ENCODE assay signal across 6 cellular contexts in the genomic region with DNA sequence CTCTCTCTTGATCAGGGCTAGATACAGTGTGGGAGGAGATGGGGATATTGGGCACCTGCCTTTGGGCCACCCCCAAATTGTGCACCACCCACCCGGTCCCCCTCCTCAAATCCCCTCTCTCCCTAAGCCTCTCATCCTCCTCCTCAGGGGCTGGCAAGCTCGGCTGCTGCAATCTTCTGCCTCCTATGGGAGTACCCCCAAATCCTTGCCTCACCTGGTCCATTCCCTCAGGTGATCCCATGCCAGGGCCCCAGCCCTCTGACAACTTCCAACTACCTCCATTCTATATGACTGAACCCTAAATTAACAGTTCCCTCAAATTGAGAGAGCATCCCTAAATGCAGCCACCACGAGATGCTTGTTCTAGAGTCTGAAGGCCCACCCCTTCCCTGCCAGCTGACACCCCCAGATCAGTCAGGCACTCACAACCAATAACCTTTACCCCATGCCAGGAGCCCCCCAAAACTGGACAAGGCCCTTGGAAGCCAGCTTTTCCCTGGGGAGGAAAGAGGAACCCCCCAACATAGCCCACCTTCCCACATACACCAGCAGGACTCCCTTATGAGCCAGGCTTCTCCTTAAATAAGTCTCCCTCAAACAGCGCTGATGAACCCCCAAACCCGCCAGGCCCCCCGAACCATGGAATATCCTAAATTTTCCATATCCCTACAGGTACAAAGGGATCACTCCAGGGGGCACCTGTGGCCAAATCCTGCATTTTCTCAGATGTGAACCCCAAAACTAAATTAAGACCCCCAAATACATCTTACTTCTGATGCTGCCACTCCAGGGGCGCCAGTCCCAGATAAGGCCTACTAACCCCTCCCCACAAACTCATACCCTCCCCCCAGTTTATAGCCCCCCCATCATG. TPM values are rescaled to one million over a fixed set of nuclear protein-coding genes. Genes with fewer than 3 reads are reported as not detected.
DNase-seq lines count a peak whose midpoint lies in the region; ATAC-seq and TF ChIP-seq lines count a peak whose summit lies in the region.

No MANE protein-coding gene starts in this region.

- peaks cover 44% of the 10 kb centered on the region for H3K4me1 ChIP-seq in OCI-LY3 (ENCODE audit: low read length)
- peaks cover 16% of the 10 kb centered on the region for H3K4me1 ChIP-seq in endodermal cell (ENCODE audit: control insufficient read depth, insufficient read depth, low read length)

- H3K27me3 Mint-ChIP-seq in endodermal cell (ENCODE audit: insufficient read depth), result peaks cover 4% of the 10 kb centered on the region

- no peaks in the 10 kb centered on the region for H4K20me1 ChIP-seq in OCI-LY3 (ENCODE audit: insufficient read depth, low read length)

- peaks cover 55% of the 10 kb centered on the region for H3K4me1 Mint-ChIP-seq in endodermal cell

- H3K4me2 ChIP-seq in OCI-LY3 (ENCODE audit: low read length), result peak overlapping the region; percentile 94

- no peak overlapping the region for H3K27ac ChIP-seq in OCI-LY3 (ENCODE audit: low read length)
- H3K27ac ChIP-seq in endodermal cell (ENCODE audit: low read depth, low read length), result peak overlapping the region; percentile 64
- H3K27ac ChIP-seq in skin epidermis, result peak overlapping the region in 20 of 21 experiments; percentile 8 to 97 (median 74)

- no peak for ATAC-seq in GM18519 (IDR thresholded peaks at IDR 0.05; ENCODE audit: low FRiP score, unreplicated experiment)
- ATAC-seq in HG03159 (IDR thresholded peaks at IDR 0.05; ENCODE audit: unreplicated experiment), result no peak

- H3K9me3 Mint-ChIP-seq in endodermal cell, result no peaks in the 10 kb centered on the region

- WGBS in endodermal cell (ENCODE audit: insufficient coverage in 1 of 2, insufficient read length in 1 of 2), 2 experiments, result 24 to 60% methylated on average over 1 to 7 of the region's 7 CpGs

- peaks cover 5% of the 10 kb centered on the region for H3K36me3 Mint-ChIP-seq in endodermal cell (ENCODE audit: low read depth)

- H3K9me3 ChIP-seq in OCI-LY3 (ENCODE audit: insufficient read depth, low read length), result no peaks in the 10 kb centered on the region
- H3K9me3 ChIP-seq in endodermal cell (ENCODE audit: control insufficient read depth, low read length), result no peaks in the 10 kb centered on the region

- no peaks in the 10 kb centered on the region for H3K27me3 ChIP-seq in OCI-LY3 (ENCODE audit: low read depth, low read length)
- no peaks in the 10 kb centered on the region for H3K27me3 ChIP-seq in endodermal cell (ENCODE audit: control insufficient read depth, insufficient read depth, low read length, poor library complexity, severe bottlenecking)

- peak overlapping the region; percentile 65; the same call in 1 of the 2 replicates for H3K9ac ChIP-seq in OCI-LY3 (ENCODE audit: low read length)
- H3K9ac ChIP-seq in endodermal cell (ENCODE audit: extremely low read depth, low read length, poor library complexity, severe bottlenecking), result no peak overlapping the region

- H3K79me2 ChIP-seq in OCI-LY3 (ENCODE audit: low read length), result 0 out of 2 replicates have a peak, but pooled peaks cover 4% of the 10 kb centered on the region

- H3K4me3 ChIP-seq in OCI-LY3 (ENCODE audit: low read length) (peak overlapping the region; percentile 79), endodermal cell (ENCODE audit: low read length) (peak overlapping the region; percentile 78), skin epidermis (peak overlapping the region; percentile 24 to 40 (median 38))

- DNase-seq in endodermal cell, result no peak
- no peak for DNase-seq in activated CD8-positive, alpha-beta memory T cell treated with anti-CD3 and anti-CD28 coated beads for 24 hours

- H2AFZ ChIP-seq in OCI-LY3 (ENCODE audit: low read depth, low read length), result no peak overlapping the region

- peak overlapping the region; percentile 93 for H3K27ac Mint-ChIP-seq in endodermal cell

- no peak for TF ChIP-seq CTCF in OCI-LY3 (IDR thresholded peaks at IDR 0.05; ENCODE audit: low read depth, low read length)
- no peak for TF ChIP-seq CTCF in endodermal cell (conservative IDR thresholded peaks at IDR 0.05)

- H3K4me3 Mint-ChIP-seq in endodermal cell, result peak overlapping the region; percentile 58

- no peaks in the 10 kb centered on the region for H3K36me3 ChIP-seq in OCI-LY3 (replicated peaks; ENCODE audit: low read depth, low read length)
- H3K36me3 ChIP-seq in endodermal cell (ENCODE audit: control insufficient read depth, insufficient read depth, low read length), result peaks cover 5% of the 10 kb centered on the region

RNA-seq across cellular contexts. Expression of a gene that starts 3.2 kb away (rescaled TPM):
- total RNA-seq in endodermal cell, result 10 to 100 TPM; 35.1 to 68.5 TPM
- 76.0 TPM for polyA plus RNA-seq in endodermal cell (2013, experiment 1 of 2)
- 59.6 TPM for polyA plus RNA-seq in endodermal cell (2013, experiment 2 of 2)

RNA-seq across cellular contexts. Expression of a gene that starts 3.3 kb away (rescaled TPM):
- total RNA-seq in endodermal cell, result 100 to 1,000 TPM; 337 to 459 TPM
- polyA plus RNA-seq in endodermal cell (2013, experiment 1 of 2), result 272 TPM
- 222 TPM for polyA plus RNA-seq in endodermal cell (2013, experiment 2 of 2)

RNA-seq across cellular contexts. Expression of a gene that starts 17.8 kb away (rescaled TPM):
- total RNA-seq in endodermal cell, result 100 to 1,000 TPM in 1 of 2 donors, 10 to 100 TPM in 1; 98.2 to 116 TPM
- 77.0 TPM for polyA plus RNA-seq in endodermal cell (2013, experiment 1 of 2)
- 76.3 TPM for polyA plus RNA-seq in endodermal cell (2013, experiment 2 of 2)

RNA-seq across cellular contexts. Expression of a gene that starts 22.8 kb away (rescaled TPM):
- total RNA-seq in endodermal cell, result 10 to 100 TPM; 67.3 to 71.6 TPM
- 59.3 TPM for polyA plus RNA-seq in endodermal cell (2013, experiment 1 of 2)
- 53.4 TPM for polyA plus RNA-seq in endodermal cell (2013, experiment 2 of 2)

RNA-seq across cellular contexts. Expression of a gene that starts 25.8 kb away (rescaled TPM):
- total RNA-seq in endodermal cell, result 100 to 1,000 TPM; 264 to 317 TPM
- polyA plus RNA-seq in endodermal cell (2013, experiment 1 of 2), result 671 TPM
- 581 TPM for polyA plus RNA-seq in endodermal cell (2013, experiment 2 of 2)
